In genomic region chr17:28723836-28724499, GRCh38 we compare ENCODE assay signal across 9 cellular contexts. TPM values are rescaled to one million over a fixed set of nuclear protein-coding genes. Genes with fewer than 3 reads are reported as not detected.
DNase-seq lines count a peak whose midpoint lies in the region; ATAC-seq, FAIRE-seq and TF ChIP-seq lines count a peak whose summit lies in the region.
"Not testable (repeated sequence)": the region's sequence is repeated elsewhere in the genome, so short reads cannot be mapped to it uniquely, and the experiment has no call there.
"Had no signal": no experiment of that assay in that cellular context is flagged by ENCODE, and none has a peak within 500 bp of the region (broad histone marks: within the 10 kb centered on the region; RNA-seq: fewer than 3 reads in every experiment).

No MANE protein-coding gene starts in this region.

- not testable (repeated sequence) for FAIRE-seq in H1 (lab: Jason Lieb, UNC)

- peak overlapping the region; percentile 89 for H3K4me3 Mint-ChIP-seq in GM23338
- H3K4me3 Mint-ChIP-seq in activated naive CD4-positive, alpha-beta T cell treated with anti-CD3 and anti-CD28 coated beads, Interleukin-2, amount 50 U/mL, for 24 hours = peak overlapping the region; percentile 95

- peaks cover 24% of the 10 kb centered on the region for H3K23me2 ChIP-seq in H1 (ENCODE audit: low read depth, low read length)

- H3F3A ChIP-seq in GM23338 (replicated peaks; ENCODE audit: low read depth) = peaks cover 65% of the 10 kb centered on the region

- TF ChIP-seq CTCF in AG04450 (IDR thresholded peaks at IDR 0.05; ENCODE audit: low read depth, low read length); GM23338 (conservative IDR thresholded peaks at IDR 0.05; ENCODE audit: low read depth in 2 of 2); VCaP (conservative IDR thresholded peaks at IDR 0.05); H1 (IDR thresholded peaks at IDR 0.05; ENCODE audit: control extremely low read depth in 1 of 3, insufficient read depth in 1 of 3, low read depth in 1 of 3, low read length in 3 of 3): not testable (repeated sequence)

- H2BK20ac ChIP-seq in H1 (ENCODE audit: low read length) = not testable (repeated sequence)

- not testable (repeated sequence) for H3K4me3 ChIP-seq in AG04450 (ENCODE audit: low read depth, low read length); mesenchymal stem cell (ENCODE audit: insufficient read depth in 1 of 2, low read depth in 1 of 2, low read length in 2 of 2); skeletal muscle satellite cell (ENCODE audit: low read length)
- H3K4me3 ChIP-seq in GM23338 (peak overlapping the region; percentile 98), H1 (ENCODE audit: extremely low read depth in 1 of 4, insufficient read depth in 2 of 4, low read depth in 3 of 4, low read length in 4 of 4) (peak overlapping the region in 2 of 4 experiments; percentile 57 to 81; a peak in 3 of 8 replicates)

- H3K27me3 Mint-ChIP-seq in GM23338 (ENCODE audit: insufficient read depth, low read depth, poor library complexity) = peaks cover 45% of the 10 kb centered on the region
- H3K27me3 Mint-ChIP-seq in activated naive CD4-positive, alpha-beta T cell treated with anti-CD3 and anti-CD28 coated beads, Interleukin-2, amount 50 U/mL, for 24 hours = not testable (repeated sequence)

- H3K4me2 ChIP-seq in GM23338 (peak overlapping the region; percentile 98), H1 (ENCODE audit: insufficient read depth in 1 of 2, low read depth in 2 of 2, low read length in 2 of 2) (peak overlapping the region; percentile 85 to 95), skeletal muscle satellite cell (ENCODE audit: low read length) (peak overlapping the region; percentile 99)
- not testable (repeated sequence) for H3K4me2 ChIP-seq in mesenchymal stem cell (ENCODE audit: low read length, poor library complexity, severe bottlenecking)

- not testable (repeated sequence) for H3K9me2 ChIP-seq in GM23338 (ENCODE audit: insufficient read depth)

- not testable (repeated sequence) for H3K79me1 ChIP-seq in H1 (ENCODE audit: low read depth, low read length); mesenchymal stem cell (replicated peaks; ENCODE audit: low read length, poor library complexity, severe bottlenecking)

- H4K20me1 ChIP-seq in GM23338 (replicated peaks; ENCODE audit: insufficient read depth) (peaks cover 33% of the 10 kb centered on the region), H1 (replicated peaks in 1 of 2; ENCODE audit: control insufficient read depth in 1 of 2, insufficient read depth in 2 of 2, low read length in 2 of 2) (peaks cover 6 to 19% of the 10 kb centered on the region in 2 experiments)

- TF ChIP-seq RAD21 in H1 (IDR thresholded peaks at IDR 0.05 in 1 of 2, conservative IDR thresholded peaks at IDR 0.05 in 1 of 2; ENCODE audit: low read depth in 2 of 2, low read length in 2 of 2) = not testable (repeated sequence)

- peaks cover 58% of the 10 kb centered on the region for H3K36me3 Mint-ChIP-seq in GM23338 (ENCODE audit: low read depth)
- peaks cover 40% of the 10 kb centered on the region for H3K36me3 Mint-ChIP-seq in activated naive CD4-positive, alpha-beta T cell treated with anti-CD3 and anti-CD28 coated beads, Interleukin-2, amount 50 U/mL, for 24 hours

- H2AFZ ChIP-seq in GM23338; H1 (ENCODE audit: low read length); mesenchymal stem cell (ENCODE audit: low read depth, low read length): not testable (repeated sequence)

- CTCF ChIA-PET in AG04450 (lab: Charles Lee) = interaction anchor here (1.3 kb wide), 1 partner anchor 26 kb away, joined by 4 read pairs; no protein-coding TSS in a partner anchor
- CTCF ChIA-PET in H1 (lab: Charles Lee; ENCODE audit: partially characterized antibody) = interaction anchor here (1.2 to 16.9 kb wide), 3 partner anchors 26 to 188 kb away, joined by 4 to 316 read pairs (median 4); no protein-coding TSS in a partner anchor

- H3K4me1 ChIP-seq in GM23338 (ENCODE audit: insufficient read depth) = peaks cover 39% of the 10 kb centered on the region
- H3K4me1 ChIP-seq in H1 (replicated peaks in 1 of 4; ENCODE audit: control insufficient read depth in 3 of 4, insufficient read depth in 4 of 4, low read length in 3 of 4) = peaks cover 0 to 15% (median 6%) of the 10 kb centered on the region in 4 experiments; a peak in 6 of 7 replicates
- peaks cover 26% of the 10 kb centered on the region for H3K4me1 ChIP-seq in mesenchymal stem cell (ENCODE audit: control insufficient read depth, insufficient read depth, low read depth, low read length)
- peaks cover 53% of the 10 kb centered on the region for H3K4me1 ChIP-seq in skeletal muscle satellite cell (ENCODE audit: control insufficient read depth, insufficient read depth, low read length)

- H2BK5ac ChIP-seq in H1 (ENCODE audit: low read depth, low read length); mesenchymal stem cell (ENCODE audit: low read depth, low read length, poor library complexity, severe bottlenecking): not testable (repeated sequence)

- H4K91ac ChIP-seq in H1 (replicated peaks; ENCODE audit: insufficient read length, low read length); mesenchymal stem cell (ENCODE audit: low read length): not testable (repeated sequence)

- peaks cover 35% of the 10 kb centered on the region for H3K79me2 ChIP-seq in GM23338 (replicated peaks; ENCODE audit: insufficient read depth)
- peaks cover 5 to 37% of the 10 kb centered on the region in 2 experiments; a peak in 3 of 4 replicates for H3K79me2 ChIP-seq in H1 (ENCODE audit: control insufficient read depth in 1 of 2, insufficient read depth in 2 of 2, low read length in 2 of 2)

- not testable (repeated sequence) for H3K14ac ChIP-seq in H1 (ENCODE audit: insufficient read length); mesenchymal stem cell (ENCODE audit: low read length in 2 of 2)

- not testable (repeated sequence) for H3K4ac ChIP-seq in H1 (replicated peaks; ENCODE audit: insufficient read length, low read depth, low read length); mesenchymal stem cell (ENCODE audit: low read depth in 1 of 2, low read length in 2 of 2)

- not testable (repeated sequence) for H4K8ac ChIP-seq in H1 (ENCODE audit: extremely low read depth, insufficient read depth, low read length); mesenchymal stem cell (ENCODE audit: low read length)

- not testable (repeated sequence) for H3K23ac ChIP-seq in H1 (ENCODE audit: insufficient read length); mesenchymal stem cell (ENCODE audit: low read length in 2 of 2)

- DNase-seq in AG04450 (ENCODE audit: low read depth, low spot score); GM23338 (ENCODE audit: low spot score); H1 (ENCODE audit: low read depth in 1 of 2, low spot score in 2 of 2); mesenchymal stem cell: not testable (repeated sequence)
- peak; percentile 48 for DNase-seq in NAMALWA (ENCODE audit: low spot score)

- H3K18ac ChIP-seq in H1 (ENCODE audit: extremely low read depth, low read length); mesenchymal stem cell (ENCODE audit: low read depth in 1 of 2, low read length in 2 of 2): not testable (repeated sequence)

- peaks cover 48% of the 10 kb centered on the region for H3K4me1 Mint-ChIP-seq in GM23338
- H3K4me1 Mint-ChIP-seq in activated naive CD4-positive, alpha-beta T cell treated with anti-CD3 and anti-CD28 coated beads, Interleukin-2, amount 50 U/mL, for 24 hours = peaks cover 45% of the 10 kb centered on the region

- ATAC-seq in GM23338 = not testable (repeated sequence)

- H3K9me3 Mint-ChIP-seq in GM23338; activated naive CD4-positive, alpha-beta T cell treated with anti-CD3 and anti-CD28 coated beads, Interleukin-2, amount 50 U/mL, for 24 hours: not testable (repeated sequence)

- H2AK5ac ChIP-seq in H1 (ENCODE audit: low read depth, low read length); mesenchymal stem cell (ENCODE audit: low read length, severe bottlenecking): not testable (repeated sequence)

- H3K9ac ChIP-seq in H1 (replicated peaks in 1 of 4; ENCODE audit: extremely low read depth in 1 of 4, low read depth in 3 of 4, low read length in 3 of 4) = not testable (repeated sequence)
- H3K9ac ChIP-seq in mesenchymal stem cell (ENCODE audit: low read length) = peak overlapping the region; percentile 75
- peak overlapping the region; percentile 32 for H3K9ac ChIP-seq in skeletal muscle satellite cell (ENCODE audit: low read depth, low read length)

- not testable (repeated sequence) for H2BK120ac ChIP-seq in H1 (replicated peaks; ENCODE audit: low read depth, low read length); mesenchymal stem cell (ENCODE audit: low read depth, low read length)

- H3K36me3 ChIP-seq in GM23338 (ENCODE audit: insufficient read depth) = peaks cover 39% of the 10 kb centered on the region
- H3K36me3 ChIP-seq in H1 (ENCODE audit: control insufficient read depth in 2 of 4, insufficient read depth in 4 of 4, low read length in 3 of 4) = peaks cover 19 to 49% (median 36%) of the 10 kb centered on the region in 4 experiments
- peaks cover 25 to 42% of the 10 kb centered on the region in 2 experiments for H3K36me3 ChIP-seq in mesenchymal stem cell (ENCODE audit: control insufficient read depth in 1 of 2, insufficient read depth in 2 of 2, low read depth in 1 of 2, low read length in 2 of 2)
- peaks cover 44% of the 10 kb centered on the region for H3K36me3 ChIP-seq in skeletal muscle satellite cell (ENCODE audit: insufficient read depth, low read length)

- H2BK12ac ChIP-seq in H1 (ENCODE audit: low read depth, low read length); mesenchymal stem cell (ENCODE audit: low read length in 2 of 2): not testable (repeated sequence)

- POLR2A ChIA-PET in AG04450 (lab: Yijun Ruan, JAX) = interaction anchor here (3.2 kb wide), 1 partner anchor 13 kb away, joined by 15 read pairs; the partner anchor contains the start of gene PROCA1
- POLR2A ChIA-PET in H1 (lab: Charles Lee; ENCODE audit: partially characterized antibody) = interaction anchor here (0.7 to 17.6 kb wide), 18 partner anchors 10 to 407 kb away, joined by 3 to 813 read pairs (median 8); partner anchors contain the start of genes BLTP2, DHRS13, FAM222B and FLOT2

- not testable (repeated sequence) for TF ChIP-seq EP300 in H1 (IDR thresholded peaks at IDR 0.05; ENCODE audit: borderline replicate concordance in 1 of 2, low read depth in 2 of 2, low read length in 2 of 2)

- not testable (repeated sequence) for H3K56ac ChIP-seq in H1 (replicated peaks; ENCODE audit: insufficient read length, low read depth, low read length)

- H2BK15ac ChIP-seq in H1 (ENCODE audit: low read length); mesenchymal stem cell (ENCODE audit: low read depth, poor library complexity, severe bottlenecking): not testable (repeated sequence)

- peak overlapping the region; percentile 37; the same call in 1 of the 2 replicates for H3K27ac Mint-ChIP-seq in GM23338
- peak overlapping the region; percentile 86 for H3K27ac Mint-ChIP-seq in activated naive CD4-positive, alpha-beta T cell treated with anti-CD3 and anti-CD28 coated beads, Interleukin-2, amount 50 U/mL, for 24 hours

- not testable (repeated sequence) for H3K9me3 ChIP-seq in AG04450 (ENCODE audit: control insufficient read depth, insufficient read depth, low read length); H1 (ENCODE audit: insufficient read depth in 2 of 2, low read depth in 1 of 2, low read length in 1 of 2); mesenchymal stem cell (ENCODE audit: control insufficient read depth, low read length); skeletal muscle satellite cell (replicated peaks; ENCODE audit: low read length)

- not testable (repeated sequence) for H4K5ac ChIP-seq in H1 (ENCODE audit: insufficient read length, low read depth, low read length)

- peak overlapping the region; percentile 77 for H3K27ac ChIP-seq in AG04450 (ENCODE audit: low read depth, low read length)
- peak overlapping the region; percentile 95 for H3K27ac ChIP-seq in GM23338 (ENCODE audit: low read depth)
- H3K27ac ChIP-seq in VCaP = peak overlapping the region; percentile 100
- H3K27ac ChIP-seq in H1 (ENCODE audit: low read depth, low read length); mesenchymal stem cell (ENCODE audit: low read length, poor library complexity, severe bottlenecking): not testable (repeated sequence)

- WGBS in H1 (ENCODE audit: extremely low coverage in 1 of 2, insufficient coverage in 1 of 2, insufficient read length in 1 of 2, insufficient replicate concordance in 2 of 2, low coverage in 1 of 2, low lambda C conversion rate in 2 of 2, missing lambda C conversion rate in 1 of 2), 2 experiments = 83% methylated on average over 4 of the region's 4 CpGs; no CpG with 5 or more reads in 1 of the 2 experiments
- 81% methylated on average over 2 of the region's 4 CpGs for WGBS in mesenchymal stem cell

- H3K27me3 ChIP-seq in AG04450 (ENCODE audit: control insufficient read depth, insufficient read depth, low read length); GM23338 (ENCODE audit: insufficient read depth); H1 (replicated peaks in 1 of 4; ENCODE audit: control insufficient read depth in 3 of 4, extremely low read depth in 1 of 4, insufficient read depth in 3 of 4, low read length in 3 of 4); mesenchymal stem cell (ENCODE audit: control insufficient read depth in 1 of 2, insufficient read depth in 1 of 2, low read length in 2 of 2); skeletal muscle satellite cell (ENCODE audit: control insufficient read depth, insufficient read depth, low read length): not testable (repeated sequence)

- TF ChIP-seq POLR2A in H1 (IDR thresholded peaks at IDR 0.05; ENCODE audit: control extremely low read depth in 1 of 2, low read depth in 2 of 2, low read length in 2 of 2) = not testable (repeated sequence)

RNA-seq across cellular contexts. Expression of gene TLCD1, which starts 2.1 kb away (rescaled TPM):
- polyA plus RNA-seq in AG04450 (2011; rRNA removed) (11.8 and 13.1 TPM in 2 replicates), GM23338 (2016; fragmentation: Nextera tagmentation; extraction: Ambion mirVana) (47.0 and 47.7 TPM in 2 replicates), H1 (2011; rRNA removed) (101 and 128 TPM in 2 replicates)
- 7.0 and 7.2 TPM in 2 replicates for polyA minus RNA-seq in AG04450 (2011; rRNA and poly(A)+ RNA removed)
- total RNA-seq in GM23338 (2014; rRNA removed; shearing (Covaris generic)) = 16.9 and 26.5 TPM in 2 replicates
- total RNA-seq in H1 (2021; fragmentation: NEBNext Ultra II Directional; extraction: Animal tissue kit (Norgen Biotek cat#: 25700)) = 40.7 and 45.3 TPM in 2 replicates
- 68.5 TPM for polyA plus RNA-seq in H1 (2011; cell fraction: cytosol; rRNA removed)
- polyA plus RNA-seq in H1 (2011; cell fraction: nucleus; rRNA removed) = 49.5 TPM
- polyA plus RNA-seq in H1 (2012, experiment 1 of 2) = 52.1 to 60.3 TPM (median 56.3 TPM) in 4 replicates
- 75.5 TPM for polyA plus RNA-seq in H1 (2012, experiment 2 of 2)
- 78.2 TPM for polyA plus RNA-seq in H1 (2013, experiment 1 of 2)
- 86.3 TPM for polyA plus RNA-seq in H1 (2013, experiment 2 of 2)
- polyA minus RNA-seq in H1 (2011; rRNA and poly(A)+ RNA removed) = 56.0 and 64.2 TPM in 2 replicates
- 19.7 TPM for polyA minus RNA-seq in H1 (2011; cell fraction: cytosol; rRNA and poly(A)+ RNA removed)
- 40.5 TPM for polyA minus RNA-seq in H1 (2011; cell fraction: nucleus; rRNA and poly(A)+ RNA removed)
- polyA plus RNA-seq in mesenchymal stem cell (2013, experiment 1 of 2) = 13.0 TPM
- 12.6 TPM for polyA plus RNA-seq in mesenchymal stem cell (2013, experiment 2 of 2)
- total RNA-seq in skeletal muscle satellite cell (2012; rRNA removed) = 5.6 and 6.8 TPM in 2 replicates

RNA-seq across cellular contexts. Expression of gene RPL23A, which starts 4.2 kb away (rescaled TPM):
- polyA plus RNA-seq in AG04450 (2011; rRNA removed) (1,337 and 1,690 TPM in 2 replicates), GM23338 (2016; fragmentation: Nextera tagmentation; extraction: Ambion mirVana) (1,994 and 2,198 TPM in 2 replicates), H1 (2011; rRNA removed) (884 and 1,227 TPM in 2 replicates)
- polyA minus RNA-seq in AG04450 (2011; rRNA and poly(A)+ RNA removed) = 749 and 1,050 TPM in 2 replicates
- total RNA-seq in GM23338 (2014; rRNA removed; shearing (Covaris generic)) = 592 and 656 TPM in 2 replicates
- 2,145 and 2,163 TPM in 2 replicates for total RNA-seq in H1 (2021; fragmentation: NEBNext Ultra II Directional; extraction: Animal tissue kit (Norgen Biotek cat#: 25700))
- 1,258 TPM for polyA plus RNA-seq in H1 (2011; cell fraction: cytosol; rRNA removed)
- polyA plus RNA-seq in H1 (2011; cell fraction: nucleus; rRNA removed) = 306 TPM
- 2,135 to 2,354 TPM (median 2,206 TPM) in 4 replicates for polyA plus RNA-seq in H1 (2012, experiment 1 of 2)
- polyA plus RNA-seq in H1 (2012, experiment 2 of 2) = 1,447 TPM
- polyA plus RNA-seq in H1 (2013, experiment 1 of 2) = 3,898 TPM
- polyA plus RNA-seq in H1 (2013, experiment 2 of 2) = 3,934 TPM
- 698 and 961 TPM in 2 replicates for polyA minus RNA-seq in H1 (2011; rRNA and poly(A)+ RNA removed)
- polyA minus RNA-seq in H1 (2011; cell fraction: cytosol; rRNA and poly(A)+ RNA removed) = 469 TPM
- 493 TPM for polyA minus RNA-seq in H1 (2011; cell fraction: nucleus; rRNA and poly(A)+ RNA removed)
- 2,598 TPM for polyA plus RNA-seq in mesenchymal stem cell (2013, experiment 1 of 2)
- polyA plus RNA-seq in mesenchymal stem cell (2013, experiment 2 of 2) = 2,575 TPM
- total RNA-seq in skeletal muscle satellite cell (2012; rRNA removed) = 584 and 827 TPM in 2 replicates

RNA-seq across cellular contexts. Expression of gene NEK8, which starts 4.6 kb away (rescaled TPM):
- polyA plus RNA-seq in AG04450 (2011; rRNA removed) (2.5 and 3.0 TPM in 2 replicates), GM23338 (2016; fragmentation: Nextera tagmentation; extraction: Ambion mirVana) (8.9 and 10.0 TPM in 2 replicates), H1 (2011; rRNA removed) (23.3 and 23.4 TPM in 2 replicates)
- 6.3 and 9.6 TPM in 2 replicates for polyA minus RNA-seq in AG04450 (2011; rRNA and poly(A)+ RNA removed)
- total RNA-seq in GM23338 (2014; rRNA removed; shearing (Covaris generic)) = 13.2 and 14.9 TPM in 2 replicates
- total RNA-seq in H1 (2021; fragmentation: NEBNext Ultra II Directional; extraction: Animal tissue kit (Norgen Biotek cat#: 25700)) = 14.9 and 16.8 TPM in 2 replicates
- 30.0 TPM for polyA plus RNA-seq in H1 (2011; cell fraction: cytosol; rRNA removed)
- 57.5 TPM for polyA plus RNA-seq in H1 (2011; cell fraction: nucleus; rRNA removed)
- 19.9 to 22.9 TPM (median 20.6 TPM) in 4 replicates for polyA plus RNA-seq in H1 (2012, experiment 1 of 2)
- polyA plus RNA-seq in H1 (2012, experiment 2 of 2) = 12.2 TPM
- polyA plus RNA-seq in H1 (2013, experiment 1 of 2) = 12.7 TPM
- 10.6 TPM for polyA plus RNA-seq in H1 (2013, experiment 2 of 2)
- 57.7 and 64.5 TPM in 2 replicates for polyA minus RNA-seq in H1 (2011; rRNA and poly(A)+ RNA removed)
- 11.2 TPM for polyA minus RNA-seq in H1 (2011; cell fraction: cytosol; rRNA and poly(A)+ RNA removed)
- polyA minus RNA-seq in H1 (2011; cell fraction: nucleus; rRNA and poly(A)+ RNA removed) = 46.1 TPM
- polyA plus RNA-seq in mesenchymal stem cell (2013, experiment 1 of 2) = 2.2 TPM
- polyA plus RNA-seq in mesenchymal stem cell (2013, experiment 2 of 2) = 2.2 TPM
- 1.5 and 2.0 TPM in 2 replicates for total RNA-seq in skeletal muscle satellite cell (2012; rRNA removed)

RNA-seq across cellular contexts. Expression of gene RAB34, which starts 6.3 kb away (rescaled TPM):
- polyA plus RNA-seq in AG04450 (2011; rRNA removed) (389 and 428 TPM in 2 replicates), GM23338 (2016; fragmentation: Nextera tagmentation; extraction: Ambion mirVana) (174 and 184 TPM in 2 replicates), H1 (2011; rRNA removed) (305 and 317 TPM in 2 replicates)
- polyA minus RNA-seq in AG04450 (2011; rRNA and poly(A)+ RNA removed) = 295 and 356 TPM in 2 replicates
- total RNA-seq in GM23338 (2014; rRNA removed; shearing (Covaris generic)) = 381 and 394 TPM in 2 replicates
- 236 and 237 TPM in 2 replicates for total RNA-seq in H1 (2021; fragmentation: NEBNext Ultra II Directional; extraction: Animal tissue kit (Norgen Biotek cat#: 25700))
- polyA plus RNA-seq in H1 (2011; cell fraction: cytosol; rRNA removed) = 271 TPM
- polyA plus RNA-seq in H1 (2011; cell fraction: nucleus; rRNA removed) = 400 TPM
- 251 to 292 TPM (median 264 TPM) in 4 replicates for polyA plus RNA-seq in H1 (2012, experiment 1 of 2)
- 494 TPM for polyA plus RNA-seq in H1 (2012, experiment 2 of 2)
- 193 TPM for polyA plus RNA-seq in H1 (2013, experiment 1 of 2)
- 187 TPM for polyA plus RNA-seq in H1 (2013, experiment 2 of 2)
- 277 and 302 TPM in 2 replicates for polyA minus RNA-seq in H1 (2011; rRNA and poly(A)+ RNA removed)
- polyA minus RNA-seq in H1 (2011; cell fraction: cytosol; rRNA and poly(A)+ RNA removed) = 114 TPM
- 81.9 TPM for polyA minus RNA-seq in H1 (2011; cell fraction: nucleus; rRNA and poly(A)+ RNA removed)
- 121 TPM for polyA plus RNA-seq in mesenchymal stem cell (2013, experiment 1 of 2)
- polyA plus RNA-seq in mesenchymal stem cell (2013, experiment 2 of 2) = 126 TPM
- total RNA-seq in skeletal muscle satellite cell (2012; rRNA removed) = 158 and 177 TPM in 2 replicates

RNA-seq across cellular contexts. Expression of gene PROCA1, which starts 12.3 kb away (rescaled TPM):
- polyA plus RNA-seq in AG04450 (2011; rRNA removed) (0.51 and 0.52 TPM in 2 replicates), GM23338 (2016; fragmentation: Nextera tagmentation; extraction: Ambion mirVana) (14.4 and 14.9 TPM in 2 replicates), H1 (2011; rRNA removed) (26.3 and 42.3 TPM in 2 replicates)
- polyA minus RNA-seq in AG04450 (2011; rRNA and poly(A)+ RNA removed) = 0.70 and 1.6 TPM in 2 replicates
- total RNA-seq in GM23338 (2014; rRNA removed; shearing (Covaris generic)) = 10.0 and 11.3 TPM in 2 replicates
- 17.8 and 21.2 TPM in 2 replicates for total RNA-seq in H1 (2021; fragmentation: NEBNext Ultra II Directional; extraction: Animal tissue kit (Norgen Biotek cat#: 25700))
- polyA plus RNA-seq in H1 (2011; cell fraction: cytosol; rRNA removed) = 47.1 TPM
- polyA plus RNA-seq in H1 (2011; cell fraction: nucleus; rRNA removed) = 78.8 TPM
- polyA plus RNA-seq in H1 (2012, experiment 1 of 2) = 21.7 to 36.5 TPM (median 29.5 TPM) in 4 replicates
- 9.9 TPM for polyA plus RNA-seq in H1 (2012, experiment 2 of 2)
- polyA plus RNA-seq in H1 (2013, experiment 1 of 2) = 33.5 TPM
- 30.2 TPM for polyA plus RNA-seq in H1 (2013, experiment 2 of 2)
- polyA minus RNA-seq in H1 (2011; rRNA and poly(A)+ RNA removed) = 8.5 and 15.4 TPM in 2 replicates
- 7.4 TPM for polyA minus RNA-seq in H1 (2011; cell fraction: cytosol; rRNA and poly(A)+ RNA removed)
- polyA minus RNA-seq in H1 (2011; cell fraction: nucleus; rRNA and poly(A)+ RNA removed) = 19.6 TPM
- 1.2 TPM for polyA plus RNA-seq in mesenchymal stem cell (2013, experiment 1 of 2)
- polyA plus RNA-seq in mesenchymal stem cell (2013, experiment 2 of 2) = 1.4 TPM
- total RNA-seq in skeletal muscle satellite cell (2012; rRNA removed) = 0.44 and 0.51 TPM in 2 replicates
- total RNA-seq: H4 had no signal
